In the genomic region with DNA sequence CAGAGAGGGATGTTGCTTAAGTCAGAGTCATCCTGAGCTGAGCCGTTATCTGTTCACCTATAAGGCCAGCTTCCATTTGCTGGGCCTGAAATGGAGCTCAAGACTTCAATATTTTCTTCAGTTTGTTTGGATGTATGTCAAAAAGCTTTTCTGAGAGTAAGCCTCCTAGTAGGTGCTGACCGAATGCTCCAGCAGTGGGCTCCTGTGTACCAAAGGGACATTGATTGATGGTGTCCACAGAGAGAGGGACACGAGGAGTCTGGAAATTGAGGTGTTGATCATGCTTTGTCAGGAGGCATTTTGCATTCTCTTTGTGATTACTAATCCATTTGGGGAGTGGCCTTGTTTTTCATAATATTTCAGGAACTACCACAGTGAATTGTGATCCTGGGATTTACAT, we compare ENCODE assay signal across 14 cellular contexts.
DNase-seq lines count a peak whose midpoint lies in the region; ATAC-seq, FAIRE-seq and TF ChIP-seq lines count a peak whose summit lies in the region.
"Had no signal": no experiment of that assay in that cellular context is flagged by ENCODE, and none has a peak within 500 bp of the region (broad histone marks: within the 10 kb centered on the region; RNA-seq: fewer than 3 reads in every experiment).

No MANE protein-coding gene starts in this region.

- peak overlapping the region; percentile 67; the same call in 1 of the 2 replicates for H3K14ac ChIP-seq in IMR-90 (replicated peaks; ENCODE audit: low read depth, low read length)

- no peak overlapping the region for H2AFZ ChIP-seq in ACC112 (ENCODE audit: low read length, unreplicated experiment)
- no peak overlapping the region for H2AFZ ChIP-seq in IMR-90 (replicated peaks; ENCODE audit: low read length, poor library complexity)
- no peak overlapping the region for H2AFZ ChIP-seq in endothelial cell of umbilical vein (ENCODE audit: low read depth, low read length)

- H3K9ac ChIP-seq in IMR-90 (ENCODE audit: low read depth, low read length) (no peak overlapping the region), endothelial cell of umbilical vein (replicated peaks; ENCODE audit: extremely low read depth, insufficient read depth, low read length) (no peak overlapping the region)
- H3K9ac ChIP-seq: BLaER1 treated with 17β-estradiol and CSF1 and Interleukin-3, amounts not matched to agents 10 nM and 100 nM had no signal

- peak overlapping the region; percentile 13; the same call in 1 of the 2 replicates for H3K18ac ChIP-seq in IMR-90 (ENCODE audit: low read depth, low read length)

- H2BK5ac ChIP-seq in IMR-90 (ENCODE audit: low read depth, low read length, poor library complexity, severe bottlenecking): no peak overlapping the region

- H2AK9ac ChIP-seq in IMR-90 (replicated peaks; ENCODE audit: low read depth, low read length, poor library complexity): no peak overlapping the region

- peak overlapping the region; percentile 74; the same call in 1 of the 2 replicates for H4K91ac ChIP-seq in IMR-90 (ENCODE audit: insufficient read depth, low read depth, low read length)

- H2BK20ac ChIP-seq in IMR-90 (ENCODE audit: low read depth, low read length): peak overlapping the region; percentile 61; the same call in 1 of the 2 replicates

- intact Hi-C loops in IMR-90 (cut with micrococcal nuclease): no loop called here
- intact Hi-C loops in endothelial cell of umbilical vein (cut with micrococcal nuclease): no loop called here

- H3K23ac ChIP-seq in IMR-90 (ENCODE audit: low read depth, low read length): peak overlapping the region; percentile 44; the same call in 1 of the 2 replicates

- POLR2A ChIA-PET in IMR-90 (lab: Charles Lee; ENCODE audit: unreplicated experiment) (no interaction called here), endothelial cell of umbilical vein (lab: Charles Lee) (no interaction called here)

- no peak for ATAC-seq in IMR-90 (ENCODE audit: low read depth)

- TF ChIP-seq POLR2A in IMR-90 (IDR thresholded peaks at IDR 0.05; ENCODE audit: low read depth, low read length) (no peak), endothelial cell of umbilical vein (IDR thresholded peaks at IDR 0.05; ENCODE audit: low read depth, low read length) (no peak)

- BruUV-seq in IMR-90 (replicated peaks; lab: Mats Ljungman, UMichigan): no TSS peak
- BruUV-seq in endothelial cell of umbilical vein (replicated peaks; lab: Mats Ljungman, UMichigan): TSS peak; percentile 34

- H3K36me3 ChIP-seq in ACC112 (ENCODE audit: insufficient read depth, low read length) (no peaks in the 10 kb centered on the region), IMR-90 (ENCODE audit: control insufficient read depth, insufficient read depth, low read length) (no peaks in the 10 kb centered on the region), SJSA1 (no peaks in the 10 kb centered on the region), endothelial cell of umbilical vein (ENCODE audit: control insufficient read depth in 2 of 2, extremely low read depth in 1 of 2, insufficient read depth in 2 of 2, low read length in 2 of 2) (no peaks in the 10 kb centered on the region)
- H3K36me3 ChIP-seq: BLaER1 treated with 17β-estradiol and CSF1 and Interleukin-3, amounts not matched to agents 10 nM and 100 nM had no signal

- H3K56ac ChIP-seq in IMR-90 (ENCODE audit: extremely low read depth, insufficient read depth, low read length): no peak overlapping the region

- no peak for FAIRE-seq in endothelial cell of umbilical vein (lab: Jason Lieb, UNC)
- FAIRE-seq: G401.6, GM12892 had no signal

- H3K27ac ChIP-seq in ACC112 (ENCODE audit: low read depth, low read length) (peak overlapping the region; percentile 34), IMR-90 (ENCODE audit: insufficient read depth, low read length) (no peak overlapping the region), SJSA1 (no peak overlapping the region), endothelial cell of umbilical vein (ENCODE audit: insufficient read depth, low read depth, low read length) (peak overlapping the region; percentile 62)
- H3K27ac ChIP-seq: BLaER1 treated with 17β-estradiol and CSF1 and Interleukin-3, amounts not matched to agents 10 nM and 100 nM had no signal

- no peak for TF ChIP-seq CTCF in IMR-90 (conservative IDR thresholded peaks at IDR 0.05; ENCODE audit: low read depth, low read length)
- TF ChIP-seq CTCF in endothelial cell of umbilical vein (IDR thresholded peaks at IDR 0.05; ENCODE audit: extremely low read depth in 1 of 2, insufficient read depth in 1 of 2, low read depth in 1 of 2, low read length in 2 of 2): no peak

- H3K27me3 ChIP-seq in ACC112 (ENCODE audit: insufficient read depth, low read length): no peaks in the 10 kb centered on the region
- H3K27me3 ChIP-seq in IMR-90 (ENCODE audit: control insufficient read depth, insufficient read depth, low read length): no peaks in the 10 kb centered on the region
- H3K27me3 ChIP-seq in SJSA1 (replicated peaks): peaks cover 16% of the 10 kb centered on the region
- H3K27me3 ChIP-seq in endothelial cell of umbilical vein (ENCODE audit: control insufficient read depth in 2 of 2, insufficient read depth in 2 of 2, low read length in 2 of 2): no peaks in the 10 kb centered on the region
- H3K27me3 ChIP-seq: BLaER1 treated with 17β-estradiol and CSF1 and Interleukin-3, amounts not matched to agents 10 nM and 100 nM had no signal

- H3K79me2 ChIP-seq in ACC112 (ENCODE audit: control insufficient read depth, insufficient read depth, low read length, unreplicated experiment): no peaks in the 10 kb centered on the region
- H3K79me2 ChIP-seq in endothelial cell of umbilical vein (ENCODE audit: control insufficient read depth, insufficient read depth, low read length): no peaks in the 10 kb centered on the region

- H2BK15ac ChIP-seq in IMR-90 (ENCODE audit: low read depth, low read length): peak overlapping the region; percentile 57; the same call in 1 of the 3 replicates

- CTCF ChIA-PET in IMR-90 (lab: Yijun Ruan, JAX): no interaction called here
- CTCF ChIA-PET in endothelial cell of umbilical vein (lab: Charles Lee): interaction anchor here (0.7 to 2.3 kb wide), 5 partner anchors 11 to 504 kb away, joined by 3 to 12 read pairs (median 3); no protein-coding TSS in a partner anchor

- H4K5ac ChIP-seq in IMR-90 (ENCODE audit: low read depth, low read length): no peak overlapping the region

- H3K4ac ChIP-seq in IMR-90 (ENCODE audit: low read depth, low read length): peak overlapping the region; percentile 45; the same call in 1 of the 2 replicates

- peak overlapping the region; percentile 76; the same call in 1 of the 2 replicates for H2AK5ac ChIP-seq in IMR-90 (ENCODE audit: low read depth, low read length)

- TF ChIP-seq RAD21 in IMR-90 (IDR thresholded peaks at IDR 0.05; ENCODE audit: low read length): no peak

- dilution Hi-C loops in IMR-90 (cut with HindIII; ENCODE audit: low sequenced_read_pairs, unreplicated experiment) (no loop called here), endothelial cell of umbilical vein (cut with MboI; ENCODE audit: extremely low pct_ligation_motif_present, low sequenced_read_pairs) (no loop called here)

- no peaks in the 10 kb centered on the region; the same call in 1 of the 2 replicates for H3K9me1 ChIP-seq in IMR-90 (ENCODE audit: insufficient read depth, low read length)
- no peaks in the 10 kb centered on the region for H3K9me1 ChIP-seq in endothelial cell of umbilical vein (replicated peaks; ENCODE audit: control insufficient read depth, extremely low read depth, insufficient read depth, low read length)

- no peak overlapping the region for H3K4me2 ChIP-seq in IMR-90 (ENCODE audit: low read depth, low read length)
- H3K4me2 ChIP-seq in endothelial cell of umbilical vein (ENCODE audit: insufficient read depth, low read length): no peak overlapping the region
- H3K4me2 ChIP-seq: BLaER1 treated with 17β-estradiol and CSF1 and Interleukin-3, amounts not matched to agents 10 nM and 100 nM had no signal

- H3K4me1 ChIP-seq in ACC112 (ENCODE audit: control insufficient read depth, insufficient read depth, low read length, unreplicated experiment) (peaks cover 44% of the 10 kb centered on the region), IMR-90 (ENCODE audit: control insufficient read depth, insufficient read depth, low read length) (peaks cover 9% of the 10 kb centered on the region), SJSA1 (replicated peaks) (peaks cover 13% of the 10 kb centered on the region), endothelial cell of umbilical vein (ENCODE audit: control insufficient read depth, extremely low read depth, insufficient read depth, low read length) (peaks cover 30% of the 10 kb centered on the region)

- peaks cover 9 to 25% of the 10 kb centered on the region in 2 experiments for H3K79me1 ChIP-seq in IMR-90 (ENCODE audit: low read depth in 1 of 2, low read length in 2 of 2)

- H3K9me3 ChIP-seq in IMR-90 (ENCODE audit: control insufficient read depth, insufficient read depth, low read length) (no peaks in the 10 kb centered on the region), SJSA1 (replicated peaks) (peaks cover 3% of the 10 kb centered on the region; the same call in 1 of the 2 replicates), endothelial cell of umbilical vein (replicated peaks; ENCODE audit: control insufficient read depth, insufficient read depth, low read length) (no peaks in the 10 kb centered on the region)
- H3K9me3 ChIP-seq: BLaER1 treated with 17β-estradiol and CSF1 and Interleukin-3, amounts not matched to agents 10 nM and 100 nM had no signal

- H2BK120ac ChIP-seq in IMR-90 (ENCODE audit: low read depth, low read length): 0 out of 2 replicates have a peak overlapping the region, but pooled peaks have one; percentile 59

- WGBS in IMR-90 (ENCODE audit: extremely low coverage in 2 of 2, insufficient read length in 1 of 2), 2 experiments: no CpG with 5 or more reads among the region's 3 CpGs

- in situ Hi-C loops in IMR-90 (cut with MboI; ENCODE audit: low sequenced_read_pairs): no loop called here

- DNase-seq in IMR-90 (no peak), SJSA1 (ENCODE audit: low read depth in 1 of 2, low spot score in 2 of 2) (peak; percentile 54 to 74), endothelial cell of umbilical vein (ENCODE audit: low read depth, low spot score) (no peak), EL (no peak), GDM1 (lab: John Stamatoyannopoulos, UW) (no peak), NCI-H510A (lab: John Stamatoyannopoulos, UW) (no peak)
- DNase-seq: 8988T; ACHN; CD4-positive, CD25-positive, alpha-beta regulatory T cell; DMS79 had no signal

- no peak overlapping the region for H3K4me3 ChIP-seq in ACC112 (ENCODE audit: low read depth, low read length)
- H3K4me3 ChIP-seq in IMR-90 (ENCODE audit: insufficient read depth, low read depth, low read length): no peak overlapping the region
- H3K4me3 ChIP-seq in SJSA1: no peak overlapping the region
- H3K4me3 ChIP-seq in endothelial cell of umbilical vein (replicated peaks in 1 of 3; ENCODE audit: insufficient read depth in 1 of 3, low read depth in 1 of 3, low read length in 3 of 3): no peak overlapping the region
- H3K4me3 ChIP-seq: BLaER1 treated with 17β-estradiol and CSF1 and Interleukin-3, amounts not matched to agents 10 nM and 100 nM had no signal

- H4K8ac ChIP-seq in IMR-90 (ENCODE audit: low read depth in 2 of 2, low read length in 2 of 2): no peak overlapping the region; a peak in 1 of 4 replicates

- H4K20me1 ChIP-seq in IMR-90 (ENCODE audit: insufficient read depth, low read length) (no peaks in the 10 kb centered on the region), endothelial cell of umbilical vein (replicated peaks; ENCODE audit: control insufficient read depth, extremely low read depth, insufficient read depth, low read length) (no peaks in the 10 kb centered on the region)
- H4K20me1 ChIP-seq: BLaER1 treated with 17β-estradiol and CSF1 and Interleukin-3, amounts not matched to agents 10 nM and 100 nM had no signal

Comparison
In these comparisons a context has a peak if more than half of its experiments do, and no peak if none do; other contexts are left out.
1. H3K27ac ChIP-seq: peak in ACC112 (single experiment) and endothelial cell of umbilical vein (single experiment); none in IMR-90 (single experiment) and SJSA1 (single experiment).
2. DNase-seq: peak in SJSA1 (2 of 2); none in IMR-90 (single experiment), endothelial cell of umbilical vein (single experiment), EL (single experiment), GDM1 (single experiment) and NCI-H510A (single experiment).